ENCODE assay signal across 8 cellular contexts in genomic region chr2:584863-585823, GRCh38.
DNase-seq lines count a peak whose midpoint lies in the region; ATAC-seq and TF ChIP-seq lines count a peak whose summit lies in the region.

No MANE protein-coding gene starts in this region.

- no peak overlapping the region for H3K4me2 ChIP-seq in osteoblast (ENCODE audit: insufficient read depth, low read length)

- TF ChIP-seq POLR2A in sigmoid colon (IDR thresholded peaks at IDR 0.05): no peak

- ATAC-seq in GM18907 (IDR thresholded peaks at IDR 0.05; ENCODE audit: unreplicated experiment) (peak; percentile 91), HG03045 (IDR thresholded peaks at IDR 0.05; ENCODE audit: unreplicated experiment) (peak; percentile 89), foreskin keratinocyte (no peak), omental fat pad (ENCODE audit: low FRiP score) (no peak)

- H3K4me1 ChIP-seq in sigmoid colon (no peaks in the 10 kb centered on the region), foreskin keratinocyte (no peaks in the 10 kb centered on the region), osteoblast (ENCODE audit: insufficient read depth, low read length) (no peaks in the 10 kb centered on the region)

- intact Hi-C loops in sigmoid colon (cut with DNase I): no loop called here

- H3K4me3 ChIP-seq in sigmoid colon (no peak overlapping the region), osteoblast (ENCODE audit: insufficient read depth, low read length) (no peak overlapping the region)

- H3K27ac ChIP-seq in sigmoid colon (no peak overlapping the region), foreskin keratinocyte (no peak overlapping the region), osteoblast (ENCODE audit: low read depth, low read length) (no peak overlapping the region)

- H3K36me3 ChIP-seq in sigmoid colon: no peaks in the 10 kb centered on the region
- no peaks in the 10 kb centered on the region for H3K36me3 ChIP-seq in osteoblast (ENCODE audit: insufficient read depth, low read length)

- DNase-seq in T-helper 1 cell: peak in 3 of 5 donors; percentile 7 to 33 (median 21)
- peak; percentile 61 for DNase-seq in left kidney (ENCODE audit: low read depth, low spot score)
- no peak for DNase-seq in sigmoid colon
- DNase-seq in foreskin keratinocyte: no peak
- no peak for DNase-seq in omental fat pad (ENCODE audit: low spot score)
- no peak for DNase-seq in osteoblast (ENCODE audit: insufficient read length, low spot score, missing footprints)

- no peaks in the 10 kb centered on the region for H4K20me1 ChIP-seq in osteoblast (ENCODE audit: insufficient read depth, low read length)

- TF ChIP-seq CTCF in sigmoid colon (IDR thresholded peaks at IDR 0.05) (no peak), foreskin keratinocyte (conservative IDR thresholded peaks at IDR 0.05) (no peak), omental fat pad (IDR thresholded peaks at IDR 0.05) (no peak), osteoblast (IDR thresholded peaks at IDR 0.05; ENCODE audit: extremely low read depth, low read depth, low read length) (no peak)

- 51 to 83% methylated on average over 21 of the region's 21 CpGs for WGBS in sigmoid colon, 2 donors

- H3K9me3 ChIP-seq in sigmoid colon: no peaks in the 10 kb centered on the region
- no peaks in the 10 kb centered on the region for H3K9me3 ChIP-seq in osteoblast (ENCODE audit: low read depth, low read length)

- no peak overlapping the region for H2AFZ ChIP-seq in osteoblast (ENCODE audit: low read length)

- H3K79me2 ChIP-seq in osteoblast (ENCODE audit: insufficient read depth, low read length): no peaks in the 10 kb centered on the region

- TF ChIP-seq EP300 in sigmoid colon (IDR thresholded peaks at IDR 0.05): no peak

- no peaks in the 10 kb centered on the region for H3K27me3 ChIP-seq in sigmoid colon
- H3K27me3 ChIP-seq in foreskin keratinocyte: no peaks in the 10 kb centered on the region
- H3K27me3 ChIP-seq in osteoblast (ENCODE audit: insufficient read depth, low read length): no peaks in the 10 kb centered on the region

Comparison
In these comparisons a context has a peak if more than half of its experiments do, and no peak if none do; other contexts are left out.
1. ATAC-seq: peak in GM18907 (single experiment) and HG03045 (single experiment); none in foreskin keratinocyte (single experiment) and omental fat pad (single experiment).
2. DNase-seq: peak in T-helper 1 cell (3 of 5) and left kidney (single experiment); none in sigmoid colon (single experiment), foreskin keratinocyte (0 of 2), omental fat pad (single experiment) and osteoblast (single experiment).